ENCODE assay signal across 28 cellular contexts in genomic region chr17:41888332-41888965, GRCh38. TPM values are rescaled to one million over a fixed set of nuclear protein-coding genes. Genes with fewer than 3 reads are reported as not detected.
"Had no signal": no experiment of that assay in that cellular context is flagged by ENCODE, and none has a peak within 500 bp of the region (broad histone marks: within the 10 kb centered on the region; RNA-seq: fewer than 3 reads in every experiment).

No MANE protein-coding gene starts in this region.

- H3K9me3 Mint-ChIP-seq: endodermal cell; naive thymus-derived CD4-positive, alpha-beta T cell; nephron; stimulated activated naive B cell treated with anti-CD40 and anti-IgM and Interleukin-4, amounts not matched to agents 10 μg/mL and 1 μg/mL and 100 μg/mL, for 72 hours; stimulated activated naive CD8-positive, alpha-beta T cell treated with anti-CD3 and anti-CD28 coated beads, Interleukin-15, Interleukin-2, amounts not matched to agents 100 ng/mL and 50 ng/mL, for 24 hours had no signal

- H3K4me3 ChIP-seq: esophagus muscularis mucosa, gastroesophageal sphincter, heart left ventricle, hepatocyte, left lung, pancreas, prostate gland, right atrium auricular region, skin epidermis, thoracic aorta, tibial nerve, upper lobe of left lung had no signal

- H3K9me3 ChIP-seq: esophagus muscularis mucosa, gastroesophageal sphincter, heart left ventricle, left lung, pancreas, prostate gland, right atrium auricular region, thoracic aorta, tibial nerve, upper lobe of left lung had no signal

- H3K27me3 Mint-ChIP-seq: naive thymus-derived CD4-positive, alpha-beta T cell; stimulated activated naive B cell treated with anti-CD40 and anti-IgM and Interleukin-4, amounts not matched to agents 10 μg/mL and 1 μg/mL and 100 μg/mL, for 72 hours; stimulated activated naive CD8-positive, alpha-beta T cell treated with anti-CD3 and anti-CD28 coated beads, Interleukin-15, Interleukin-2, amounts not matched to agents 100 ng/mL and 50 ng/mL, for 24 hours had no signal

- DNase-seq: effector CD8-positive, alpha-beta T cell; endodermal cell; foreskin keratinocyte; heart left ventricle; left lung; mesendoderm; midbrain; naive thymus-derived CD4-positive, alpha-beta T cell; occipital lobe; pancreas; stimulated activated CD4-positive, alpha-beta T cell treated with anti-CD3 and anti-CD28 coated beads, Interleukin-15, amount 100 ng/mL, for 24 hours; stimulated activated CD4-positive, alpha-beta T cell treated with anti-CD3 and anti-CD28 coated beads, Interleukin-2, amount 100 ng/mL, for 48 hours; stimulated activated naive B cell treated with anti-CD40 and anti-IgM and Interleukin-4, amounts not matched to agents 10 μg/mL and 1 μg/mL and 100 μg/mL, for 72 hours; upper lobe of left lung had no signal

- H3K27ac Mint-ChIP-seq: endodermal cell; nephron; stimulated activated naive B cell treated with anti-CD40 and anti-IgM and Interleukin-4, amounts not matched to agents 10 μg/mL and 1 μg/mL and 100 μg/mL, for 72 hours; stimulated activated naive CD8-positive, alpha-beta T cell treated with anti-CD3 and anti-CD28 coated beads, Interleukin-15, Interleukin-2, amounts not matched to agents 100 ng/mL and 50 ng/mL, for 24 hours had no signal

- ATAC-seq: foreskin keratinocyte; gastroesophageal sphincter; left lung; naive thymus-derived CD4-positive, alpha-beta T cell; stimulated activated naive B cell treated with anti-CD40 and anti-IgM and Interleukin-4, amounts not matched to agents 10 μg/mL and 1 μg/mL and 100 μg/mL, for 72 hours had no signal

- H3K4me3 Mint-ChIP-seq: endodermal cell; naive thymus-derived CD4-positive, alpha-beta T cell; nephron; stimulated activated naive B cell treated with anti-CD40 and anti-IgM and Interleukin-4, amounts not matched to agents 10 μg/mL and 1 μg/mL and 100 μg/mL, for 72 hours; stimulated activated naive CD8-positive, alpha-beta T cell treated with anti-CD3 and anti-CD28 coated beads, Interleukin-15, Interleukin-2, amounts not matched to agents 100 ng/mL and 50 ng/mL, for 24 hours had no signal

- H3K4me1 Mint-ChIP-seq: endodermal cell; nephron; stimulated activated naive B cell treated with anti-CD40 and anti-IgM and Interleukin-4, amounts not matched to agents 10 μg/mL and 1 μg/mL and 100 μg/mL, for 72 hours had no signal

- H3K27ac ChIP-seq: esophagus muscularis mucosa, foreskin keratinocyte, gastroesophageal sphincter, heart left ventricle, hepatocyte, left lung, pancreas, prostate gland, right atrium auricular region, skin epidermis, thoracic aorta, tibial nerve, upper lobe of left lung had no signal

RNA-seq across cellular contexts. Expression of gene KLHL10, which starts 50.8 kb away (rescaled TPM):
- total RNA-seq: cerebellum; epithelial cell of proximal tubule; left lung; lower leg skin; lung microvascular endothelial cell; naive thymus-derived CD4-positive, alpha-beta T cell; occipital lobe; pancreas; right atrium auricular region; thoracic aorta; tibial nerve had no signal
